In the genomic region with DNA sequence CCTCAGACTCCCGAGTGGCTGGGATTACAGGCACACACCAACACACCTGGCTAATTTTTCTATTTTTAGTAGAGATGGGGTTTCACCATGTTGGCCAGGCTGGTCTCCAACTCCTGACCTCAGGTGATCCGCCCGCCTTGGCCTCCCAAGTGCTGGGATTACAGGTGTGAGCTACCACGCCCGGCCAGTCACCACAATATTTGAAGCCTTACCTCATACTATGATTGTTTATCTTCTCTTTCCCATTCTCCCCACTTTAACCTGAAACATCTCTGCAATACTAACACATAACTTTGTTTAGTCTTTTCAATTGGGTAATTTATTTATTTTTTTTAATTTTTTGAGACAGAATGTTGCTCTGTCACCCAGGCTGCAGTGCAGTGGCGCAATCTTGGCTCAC, we compare ENCODE assay signal across 2 cellular contexts. TPM values are rescaled to one million over a fixed set of nuclear protein-coding genes. Genes with fewer than 3 reads are reported as not detected.
"Had no signal": no experiment of that assay in that cellular context is flagged by ENCODE, and none has a peak within 500 bp of the region (broad histone marks: within the 10 kb centered on the region; RNA-seq: fewer than 3 reads in every experiment).

No MANE protein-coding gene starts in this region.

RNA-seq across cellular contexts. Expression of a gene that starts 33.5 kb away (rescaled TPM):
- total RNA-seq: activated CD4-positive, alpha-beta T cell treated with anti-CD3 and anti-CD28 coated beads, Interleukin-2, amount 10 ng/mL, durations not matched to agents 7 days and 5 days; SJCRH30 had no signal
